Comparison of ENCODE assay signal across 20 cellular contexts in the genomic region with DNA sequence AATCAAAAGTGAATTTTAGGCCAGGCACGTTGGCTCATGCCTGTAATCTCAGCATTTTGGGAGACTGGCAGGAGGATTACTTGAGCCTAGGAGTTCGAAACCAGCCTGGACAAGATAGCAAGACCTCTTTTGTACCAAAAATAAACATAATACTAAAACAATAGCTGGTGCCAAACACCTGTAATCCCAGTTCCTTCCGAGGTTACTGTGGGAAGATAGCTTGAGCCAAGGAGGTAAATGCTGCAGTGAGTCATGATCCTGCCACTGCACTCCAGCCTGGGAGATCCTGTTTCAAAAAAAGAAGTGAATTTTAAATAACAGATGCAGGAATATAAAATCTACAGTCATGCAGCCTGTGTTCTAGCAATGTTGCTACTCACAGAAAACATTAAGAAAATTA.
"Had no signal": no experiment of that assay in that cellular context is flagged by ENCODE, and none has a peak within 500 bp of the region (broad histone marks: within the 10 kb centered on the region; RNA-seq: fewer than 3 reads in every experiment).

No MANE protein-coding gene starts in this region.

- H3K4me1 Mint-ChIP-seq: activated CD4-positive, alpha-beta T cell treated with anti-CD3 and anti-CD28 coated beads, Interleukin-2, amount 10 ng/mL, durations not matched to agents 7 days and 5 days had no signal

- H3K4me1 ChIP-seq: suprapubic skin had no signal

- H3K27me3 Mint-ChIP-seq: activated CD4-positive, alpha-beta T cell treated with anti-CD3 and anti-CD28 coated beads, Interleukin-2, amount 10 ng/mL, durations not matched to agents 7 days and 5 days; effector memory CD8-positive, alpha-beta T cell; natural killer cell treated with Interleukin-12 subunit alpha and Interleukin-12 subunit beta and Interleukin-15 and Interleukin-18, amount 100 ng/mL, for 72 hours; stimulated activated naive CD8-positive, alpha-beta T cell treated with anti-CD3 and anti-CD28 coated beads, Interleukin-15, Interleukin-2, amounts not matched to agents 100 ng/mL and 50 ng/mL, for 24 hours had no signal

- H3K4me3 Mint-ChIP-seq: activated CD4-positive, alpha-beta T cell treated with anti-CD3 and anti-CD28 coated beads, Interleukin-2, amount 10 ng/mL, durations not matched to agents 7 days and 5 days; activated T-cell treated with anti-CD3 and anti-CD28 coated beads, Interleukin-2, amount 50 U/mL, for 72 hours; effector memory CD8-positive, alpha-beta T cell; natural killer cell treated with Interleukin-12 subunit alpha and Interleukin-12 subunit beta and Interleukin-15 and Interleukin-18, amount 100 ng/mL, for 72 hours; stimulated activated naive CD8-positive, alpha-beta T cell treated with anti-CD3 and anti-CD28 coated beads, Interleukin-15, Interleukin-2, amounts not matched to agents 100 ng/mL and 50 ng/mL, for 24 hours had no signal

- H3K36me3 ChIP-seq: suprapubic skin had no signal

- DNase-seq: activated CD4-positive, alpha-beta T cell treated with anti-CD3 and anti-CD28 coated beads, Interleukin-2, amount 10 ng/mL, durations not matched to agents 7 days and 5 days; activated CD8-positive, alpha-beta memory T cell treated with anti-CD3 and anti-CD28 coated beads, Interleukin-2, amount 50 U/mL, for 48 hours; activated gamma-delta T cell; activated T-cell treated with anti-CD3 and anti-CD28 coated beads, Interleukin-2, amount 50 U/mL, for 72 hours; dermis blood vessel endothelial cell; effector memory CD8-positive, alpha-beta T cell; hippocampal formation; kidney; mesendoderm; nucleus accumbens; right cardiac atrium; small intestine; stimulated activated CD4-positive, alpha-beta T cell treated with anti-CD3 and anti-CD28 coated beads, Interleukin-4, amount 100 ng/mL, for 4 hours; stimulated activated CD8-positive, alpha-beta memory T cell treated with anti-CD3 and anti-CD28 coated beads, Interleukin-4, amount 100 ng/mL, for 48 hours; trophoblast cell had no signal

- H3K27ac Mint-ChIP-seq: activated CD4-positive, alpha-beta T cell treated with anti-CD3 and anti-CD28 coated beads, Interleukin-2, amount 10 ng/mL, durations not matched to agents 7 days and 5 days; activated T-cell treated with anti-CD3 and anti-CD28 coated beads, Interleukin-2, amount 50 U/mL, for 72 hours; effector memory CD8-positive, alpha-beta T cell; natural killer cell treated with Interleukin-12 subunit alpha and Interleukin-12 subunit beta and Interleukin-15 and Interleukin-18, amount 100 ng/mL, for 72 hours; stimulated activated naive CD8-positive, alpha-beta T cell treated with anti-CD3 and anti-CD28 coated beads, Interleukin-15, Interleukin-2, amounts not matched to agents 100 ng/mL and 50 ng/mL, for 24 hours had no signal

- H3K9me3 ChIP-seq: suprapubic skin had no signal

- H3K27me3 ChIP-seq: suprapubic skin had no signal

- ATAC-seq: activated naive CD4-positive, alpha-beta T cell treated with anti-CD3 and anti-CD28 coated beads, Interleukin-2, amount 50 U/mL, for 72 hours; activated T-cell treated with anti-CD3 and anti-CD28 coated beads, Interleukin-2, amount 50 U/mL, for 72 hours; effector memory CD8-positive, alpha-beta T cell; natural killer cell treated with Interleukin-12 subunit alpha and Interleukin-12 subunit beta and Interleukin-15 and Interleukin-18, amount 100 ng/mL, for 72 hours; right cardiac atrium had no signal

- H3K4me3 ChIP-seq: suprapubic skin had no signal

- H3K27ac ChIP-seq: epithelial cell of prostate, suprapubic skin had no signal
